8 cellular contexts compared by ENCODE assay signal in genomic region chr10:62016477-62017140, GRCh38.
DNase-seq lines count a peak whose midpoint lies in the region; ATAC-seq, FAIRE-seq and TF ChIP-seq lines count a peak whose summit lies in the region.

No MANE protein-coding gene starts in this region.

- FAIRE-seq in H54 (lab: Jason Lieb, UNC), result no peak

- peaks cover 17% of the 10 kb centered on the region for H3K36me3 Mint-ChIP-seq in memory B cell

- ATAC-seq in GM21526 (IDR thresholded peaks at IDR 0.05; ENCODE audit: low FRiP score, unreplicated experiment), result peak; percentile 63
- ATAC-seq in memory B cell (ENCODE audit: low read depth), result peak; percentile 77

- no peak for TF ChIP-seq POLR2A in H54 (IDR thresholded peaks at IDR 0.05; ENCODE audit: low read depth, low read length)

- no peaks in the 10 kb centered on the region for H3K27me3 Mint-ChIP-seq in memory B cell

- peak overlapping the region; percentile 69 for H3K4me3 Mint-ChIP-seq in memory B cell

- H3K27ac Mint-ChIP-seq in memory B cell, result peak overlapping the region; percentile 97

- H3K9me3 Mint-ChIP-seq in memory B cell, result peaks cover 3% of the 10 kb centered on the region

- H3K4me1 Mint-ChIP-seq in memory B cell, result peaks cover 44% of the 10 kb centered on the region

- DNase-seq in EH (ENCODE audit: low read depth), result peak; percentile 67
- peak; percentile 68 for DNase-seq in MV-4-11 (lab: John Stamatoyannopoulos, UW)
- DNase-seq in memory B cell (ENCODE audit: low spot score in 2 of 2), result peak in 1 of 2 donors; percentile 43
- no peak for DNase-seq in amygdala (lab: John Stamatoyannopoulos, UW)
- DNase-seq in NCI-H748 treated with DMSO at 0.1 percent for 48 hours (lab: John Stamatoyannopoulos, UW), result no peak
- DNase-seq in H54 (ENCODE audit: insufficient read length, low spot score), result no peak
- no peak for DNase-seq in NCI-H2227 (lab: John Stamatoyannopoulos, UW; ENCODE audit: unreplicated experiment)

Comparison
In these comparisons a context has a peak if more than half of its experiments do, and no peak if none do; other contexts are left out.
1. DNase-seq: peak in EH (single experiment) and MV-4-11 (single experiment); none in amygdala (0 of 56), NCI-H748 treated with DMSO at 0.1 percent for 48 hours (single experiment), H54 (single experiment) and NCI-H2227 (single experiment).